Comparison of ENCODE assay signal across 8 cellular contexts in genomic region chr2:119758881-119759450, GRCh38. TPM values are rescaled to one million over a fixed set of nuclear protein-coding genes. Genes with fewer than 3 reads are reported as not detected.
A peak's percentile ranks its signal among the peaks of the same experiment; 100 is the strongest.
DNase-seq lines count a peak whose midpoint lies in the region; ATAC-seq and TF ChIP-seq lines count a peak whose summit lies in the region.

No MANE protein-coding gene starts in this region.

- peak overlapping the region; percentile 72 to 92 for H3K4me3 ChIP-seq in Panc1 (ENCODE audit: low read depth in 2 of 2, low read length in 2 of 2)
- peak overlapping the region; percentile 69 to 91 (median 80) for H3K4me3 ChIP-seq in esophagus muscularis mucosa

- TF ChIP-seq CTCF in Panc1 (IDR thresholded peaks at IDR 0.05) (no peak), esophagus muscularis mucosa (IDR thresholded peaks at IDR 0.05) (no peak), GM20000 (IDR thresholded peaks at IDR 0.05; ENCODE audit: extremely low read depth, missing control alignments) (no peak)

- CTCF ChIA-PET in Panc1 (lab: Charles Lee) = interaction anchor here (1.0 kb wide), 1 partner anchor 65 kb away, joined by 3 read pairs; no protein-coding TSS in a partner anchor

- 31% methylated on average over 13 of the region's 13 CpGs for WGBS in esophagus muscularis mucosa

- in situ Hi-C loops in Panc1 (cut with HindIII; ENCODE audit: low pct_unique_long_range_greater_than_20kb, low sequenced_read_pairs) = no loop called here

- H3K4me1 ChIP-seq in Panc1 (ENCODE audit: control insufficient read depth, insufficient read depth, low read length) = peaks cover 19% of the 10 kb centered on the region
- H3K4me1 ChIP-seq in esophagus muscularis mucosa = peaks cover 14 to 38% (median 31%) of the 10 kb centered on the region in 4 donors

- H3K27ac ChIP-seq in Panc1 (ENCODE audit: low read length) (peak overlapping the region; percentile 96), esophagus muscularis mucosa (replicated peaks in 1 of 4) (peak overlapping the region; percentile 91 to 94 (median 92))

- peaks cover 3% of the 10 kb centered on the region; the same call in 1 of the 2 replicates for H3K36me3 ChIP-seq in Panc1 (ENCODE audit: control insufficient read depth, insufficient read depth, low read length)
- H3K36me3 ChIP-seq in esophagus muscularis mucosa = no peaks in the 10 kb centered on the region

- H3K27me3 ChIP-seq in Panc1 (ENCODE audit: control insufficient read depth, insufficient read depth, low read length) (no peaks in the 10 kb centered on the region), esophagus muscularis mucosa (no peaks in the 10 kb centered on the region)

- no peak for TF ChIP-seq POLR2A in esophagus muscularis mucosa (IDR thresholded peaks at IDR 0.05; ENCODE audit: low read depth)

- TF ChIP-seq EP300 in esophagus muscularis mucosa (IDR thresholded peaks at IDR 0.05) = no peak

- BruUV-seq in Panc1 (replicated peaks; lab: Mats Ljungman, UMichigan) = no TSS peak

- intact Hi-C loops in Panc1 (cut with micrococcal nuclease; ENCODE audit: unreplicated experiment) = loop anchor here (10.0 kb wide), 1 partner anchor 156 kb away; no protein-coding TSS in a partner anchor
- intact Hi-C loops in esophagus muscularis mucosa (cut with DNase I) = no loop called here

- peak; percentile 34 for DNase-seq in DMS53 treated with DMSO at 0.1 percent for 48 hours (lab: John Stamatoyannopoulos, UW; ENCODE audit: unreplicated experiment)
- no peak for DNase-seq in Panc1 (ENCODE audit: low read depth, low spot score)
- DNase-seq in esophagus muscularis mucosa (ENCODE audit: extremely low spot score) = no peak
- peak; percentile 48 for DNase-seq in pons (ENCODE audit: low spot score)
- no peak for DNase-seq in OCI-M2 (lab: John Stamatoyannopoulos, UW; ENCODE audit: unreplicated experiment)
- DNase-seq in SIG-M5 treated with dmso at 0.1 percent for 504 hours (lab: John Stamatoyannopoulos, UW; ENCODE audit: unreplicated experiment) = no peak
- DNase-seq in GM20000 (ENCODE audit: low spot score) = no peak

- POLR2A ChIA-PET in Panc1 (lab: Charles Lee) = no interaction called here

- no peak for ATAC-seq in Panc1
- no peak for ATAC-seq in GM19395 (IDR thresholded peaks at IDR 0.05; ENCODE audit: unreplicated experiment)

- H3K9me3 ChIP-seq in Panc1 (ENCODE audit: control insufficient read depth, insufficient read depth, low read depth, low read length) (no peaks in the 10 kb centered on the region), esophagus muscularis mucosa (no peaks in the 10 kb centered on the region)

RNA-seq across cellular contexts. Expression of gene PTPN4, which starts 0.8 kb away (rescaled TPM):
- total RNA-seq in Panc1 (2021; ENCODE audit: unreplicated experiment) = 45.9 TPM
- polyA plus RNA-seq in Panc1 (2012; ENCODE audit: insufficient read length) = 11.8 TPM
- 10 to 100 TPM; 21.3 to 39.9 (median 24.7) TPM for total RNA-seq in esophagus muscularis mucosa

Comparison
In these comparisons a context has a peak if more than half of its experiments do, and no peak if none do; other contexts are left out.
1. DNase-seq: peak in DMS53 treated with DMSO at 0.1 percent for 48 hours (single experiment) and pons (single experiment); none in Panc1 (single experiment), esophagus muscularis mucosa (single experiment), OCI-M2 (single experiment), SIG-M5 treated with dmso at 0.1 percent for 504 hours (single experiment) and GM20000 (single experiment).